ENCODE assay signal across 25 cellular contexts in genomic region chr4:154348657-154349056, GRCh38.
DNase-seq lines count a peak whose midpoint lies in the region; ATAC-seq and TF ChIP-seq lines count a peak whose summit lies in the region.
"Had no signal": no experiment of that assay in that cellular context is flagged by ENCODE, and none has a peak within 500 bp of the region (broad histone marks: within the 10 kb centered on the region; RNA-seq: fewer than 3 reads in every experiment).

No MANE protein-coding gene starts in this region.

- H3K4me3 ChIP-seq in GM06990 (replicated peaks; ENCODE audit: low read depth, low read length), result no peak overlapping the region
- H3K4me3 ChIP-seq: dorsolateral prefrontal cortex had no signal

- peaks cover 3 to 4% of the 10 kb centered on the region in 2 experiments for H3K4me1 Mint-ChIP-seq in H9
- H3K4me1 Mint-ChIP-seq: immature natural killer cell, neural crest cell had no signal

- no peak overlapping the region for H2BK15ac ChIP-seq in H9 (ENCODE audit: low read depth, low read length)

- H3K27ac ChIP-seq in H9 (ENCODE audit: insufficient read length, low read depth, low read length) (no peak overlapping the region), foreskin keratinocyte (no peak overlapping the region)
- H3K27ac ChIP-seq: dorsolateral prefrontal cortex, HL-60 had no signal

- no peak overlapping the region for H3K9ac ChIP-seq in H9 (ENCODE audit: extremely low read depth, insufficient read length, low read length)

- H3K23ac ChIP-seq in H9 (ENCODE audit: insufficient read length, low read depth, low read length), result no peak overlapping the region

- no peak overlapping the region for H2BK12ac ChIP-seq in H9 (ENCODE audit: insufficient read length, low read depth, low read length)

- H2BK5ac ChIP-seq in H9 (ENCODE audit: insufficient read length, low read length), result no peak overlapping the region

- ATAC-seq in foreskin keratinocyte (no peak), GM21515 (IDR thresholded peaks at IDR 0.05; ENCODE audit: unreplicated experiment) (no peak)
- ATAC-seq: Right ventricle myocardium inferior had no signal

- peak overlapping the region; percentile 28 for H2BK120ac ChIP-seq in H9 (ENCODE audit: low read depth, low read length, poor library complexity, severe bottlenecking)

- no peak overlapping the region for H3K4me2 ChIP-seq in H9 (ENCODE audit: insufficient read depth, insufficient read length, low read length)

- no peaks in the 10 kb centered on the region for H3K27me3 Mint-ChIP-seq in H9 (ENCODE audit: low read depth)

- no peaks in the 10 kb centered on the region for H3K79me2 ChIP-seq in H9 (ENCODE audit: insufficient read depth, low read length)

- H3K27me3 ChIP-seq in GM06990 (replicated peaks; ENCODE audit: control insufficient read depth, insufficient read depth, low read length) (no peaks in the 10 kb centered on the region), H9 (ENCODE audit: insufficient read depth, low read length) (no peaks in the 10 kb centered on the region), foreskin keratinocyte (peaks cover 6% of the 10 kb centered on the region)
- H3K27me3 ChIP-seq: dorsolateral prefrontal cortex had no signal

- no peak overlapping the region for H4K91ac ChIP-seq in H9 (ENCODE audit: insufficient read length, low read depth, low read length)

- no peak overlapping the region for H3K27ac Mint-ChIP-seq in H9
- H3K27ac Mint-ChIP-seq: activated naive CD4-positive, alpha-beta T cell treated with anti-CD3 and anti-CD28 coated beads, Interleukin-2, amount 10 ng/mL, durations not matched to agents 7 days and 5 days; activated T-cell treated with anti-CD3 and anti-CD28 coated beads, Interleukin-2, amount 50 U/mL, for 24 hours; CD4-positive, alpha-beta memory T cell; immature natural killer cell had no signal

- DNase-seq in GM06990 (ENCODE audit: extremely low read depth, insufficient read length) (no peak), H9 (peak; percentile 32), SK-MEL-5 (ENCODE audit: low read depth, low spot score) (peak; percentile 37), foreskin keratinocyte (no peak), inferior parietal cortex (ENCODE audit: extremely low spot score) (no peak), NCI-H524 treated with DMSO at 0.1 percent for 48 hours (lab: John Stamatoyannopoulos, UW) (no peak)
- DNase-seq in stimulated activated naive CD4-positive, alpha-beta T cell (lab: John Stamatoyannopoulos, UW), result no peak
- DNase-seq: activated CD4-positive, alpha-beta T cell treated with anti-CD3 and anti-CD28 coated beads for 1 hour; activated CD8-positive, alpha-beta memory T cell treated with anti-CD3 and anti-CD28 coated beads for 24 hours; activated naive CD4-positive, alpha-beta T cell treated with anti-CD3 and anti-CD28 coated beads, Interleukin-2, amount 10 ng/mL, durations not matched to agents 7 days and 5 days; activated T-cell treated with anti-CD3 and anti-CD28 coated beads, Interleukin-2, amount 50 U/mL, for 24 hours; amygdala; caudate nucleus; CD4-positive, alpha-beta memory T cell; DMS153; dorsolateral prefrontal cortex; foreskin melanocyte; immature natural killer cell; NCI-H146; NCI-H510A treated with DMSO at 0.1 percent for 48 hours; SW 1271 had no signal

- H3K14ac ChIP-seq in H9 (ENCODE audit: insufficient read depth, low read length), result no peak overlapping the region

- no peaks in the 10 kb centered on the region for H3K9me3 ChIP-seq in H9 (ENCODE audit: control insufficient read depth, low read depth, low read length)

- no peak overlapping the region for H3T11ph ChIP-seq in H9 (ENCODE audit: low read length)

- no peak overlapping the region for H2AK5ac ChIP-seq in H9 (ENCODE audit: insufficient read length, low read length)

- H4K8ac ChIP-seq in H9 (replicated peaks; ENCODE audit: insufficient read length, low read depth, low read length), result no peak overlapping the region

- H3K36me3 ChIP-seq in GM06990 (ENCODE audit: control insufficient read depth, insufficient read depth, low read length), result no peaks in the 10 kb centered on the region

- H3K4me3 Mint-ChIP-seq in H9, result no peak overlapping the region
- H3K4me3 Mint-ChIP-seq: activated naive CD4-positive, alpha-beta T cell treated with anti-CD3 and anti-CD28 coated beads, Interleukin-2, amount 10 ng/mL, durations not matched to agents 7 days and 5 days; activated T-cell treated with anti-CD3 and anti-CD28 coated beads, Interleukin-2, amount 50 U/mL, for 24 hours; CD4-positive, alpha-beta memory T cell; immature natural killer cell; neural crest cell had no signal

- no peaks in the 10 kb centered on the region for H3K23me2 ChIP-seq in H9 (ENCODE audit: insufficient read length, low read depth, low read length, poor library complexity, severe bottlenecking)

- no peaks in the 10 kb centered on the region for H3K36me3 Mint-ChIP-seq in H9 (ENCODE audit: insufficient read depth in 1 of 3, low read depth in 3 of 3)
- H3K36me3 Mint-ChIP-seq: activated naive CD4-positive, alpha-beta T cell treated with anti-CD3 and anti-CD28 coated beads, Interleukin-2, amount 10 ng/mL, durations not matched to agents 7 days and 5 days; CD4-positive, alpha-beta memory T cell; immature natural killer cell had no signal

- no CpG with 5 or more reads among the region's 3 CpGs for WGBS in H9 (ENCODE audit: extremely low coverage, insufficient read length, low lambda C conversion rate)

- no peak overlapping the region for H2AFZ ChIP-seq in H9 (ENCODE audit: low read length)

- H4K5ac ChIP-seq in H9 (ENCODE audit: insufficient read length, low read depth, low read length), result no peak overlapping the region

- H3K4me1 ChIP-seq in H9 (ENCODE audit: insufficient read depth, low read length), result no peaks in the 10 kb centered on the region
- no peaks in the 10 kb centered on the region for H3K4me1 ChIP-seq in foreskin keratinocyte

- no peak overlapping the region for H2BK20ac ChIP-seq in H9 (ENCODE audit: low read depth, low read length, poor library complexity, severe bottlenecking)

- TF ChIP-seq CTCF in GM06990 (IDR thresholded peaks at IDR 0.05; ENCODE audit: insufficient read depth, low read length, poor library complexity, severe bottlenecking) (peak; percentile 36), H9 (conservative IDR thresholded peaks at IDR 0.05) (peak; percentile 47; the same call in 2 of the 3 replicates), foreskin keratinocyte (conservative IDR thresholded peaks at IDR 0.05) (peak; percentile 22)

- H4K20me1 ChIP-seq in H9 (ENCODE audit: control insufficient read depth, insufficient read depth, insufficient read length), result no peaks in the 10 kb centered on the region

- H3K4ac ChIP-seq in H9 (ENCODE audit: low read depth, low read length), result no peak overlapping the region

- no peaks in the 10 kb centered on the region for H3K79me1 ChIP-seq in H9 (ENCODE audit: insufficient read depth, low read depth, low read length, poor library complexity, severe bottlenecking)

- H3K9me3 Mint-ChIP-seq in H9, result no peaks in the 10 kb centered on the region
- H3K9me3 Mint-ChIP-seq: activated naive CD4-positive, alpha-beta T cell treated with anti-CD3 and anti-CD28 coated beads, Interleukin-2, amount 10 ng/mL, durations not matched to agents 7 days and 5 days; activated T-cell treated with anti-CD3 and anti-CD28 coated beads, Interleukin-2, amount 50 U/mL, for 24 hours; CD4-positive, alpha-beta memory T cell; immature natural killer cell; neural crest cell had no signal

- H3K18ac ChIP-seq in H9 (ENCODE audit: insufficient read length, low read depth, low read length), result no peak overlapping the region

- in situ Hi-C loops in SK-MEL-5 (cut with HindIII; ENCODE audit: low pct_unique_long_range_greater_than_20kb, low sequenced_read_pairs), result no loop called here

- no peak overlapping the region for H3K56ac ChIP-seq in H9 (ENCODE audit: insufficient read length, low read depth, low read length)

Comparison
In these comparisons a context has a peak if more than half of its experiments do, and no peak if none do; other contexts are left out.
1. DNase-seq: peak in H9 (single experiment) and SK-MEL-5 (single experiment); none in GM06990 (single experiment), foreskin keratinocyte (0 of 2), inferior parietal cortex (single experiment), stimulated activated naive CD4-positive, alpha-beta T cell (0 of 6) and NCI-H524 treated with DMSO at 0.1 percent for 48 hours (single experiment).
2. Peak in every context shown above with its lines, with median percentiles within 50 percentile points of each other: CTCF ChIP-seq.